Comparison of ENCODE assay signal across 8 cellular contexts in genomic region chr1:32816676-32817158, GRCh38. TPM values are rescaled to one million over a fixed set of nuclear protein-coding genes. Genes with fewer than 3 reads are reported as not detected.
DNase-seq lines count a peak whose midpoint lies in the region; ATAC-seq and TF ChIP-seq lines count a peak whose summit lies in the region.

No MANE protein-coding gene starts in this region.

- peak overlapping the region; percentile 98 for H3K9ac ChIP-seq in HUES48 (ENCODE audit: low read depth, low read length)

- H3K4me1 Mint-ChIP-seq in WTC11 (peaks cover 56% of the 10 kb centered on the region), neural crest cell (peaks cover 41% of the 10 kb centered on the region)

- DNase-seq in AG10803 (ENCODE audit: low read depth): peak; percentile 48
- DNase-seq in WTC11 (ENCODE audit: low spot score): no peak
- peak; percentile 18 for DNase-seq in fibroblast of the conjunctiva (ENCODE audit: low read depth)
- peak; percentile 1 for DNase-seq in neural crest cell (ENCODE audit: low read depth, low spot score)
- DNase-seq in DMS114 treated with DMSO at 0.1 percent for 48 hours (lab: John Stamatoyannopoulos, UW; ENCODE audit: unreplicated experiment): no peak
- no peak for DNase-seq in activated CD8-positive, alpha-beta memory T cell treated with anti-CD3 and anti-CD28 coated beads, Interleukin-2, amount 50 U/mL, for 4 hours

- H3K4me3 ChIP-seq in AG10803 (ENCODE audit: low read length) (peak overlapping the region; percentile 98), HUES48 (ENCODE audit: low read depth, low read length) (peak overlapping the region; percentile 95)

- H3K4me3 Mint-ChIP-seq in WTC11 (peak overlapping the region; percentile 100), neural crest cell (peak overlapping the region; percentile 95)

- no peak for TF ChIP-seq CTCF in AG10803 (conservative IDR thresholded peaks at IDR 0.05; ENCODE audit: low read length)
- no peak for TF ChIP-seq CTCF in WTC11 (IDR thresholded peaks at IDR 0.05)
- TF ChIP-seq CTCF in neural crest cell (conservative IDR thresholded peaks at IDR 0.05): no peak

- H3K9me3 Mint-ChIP-seq in WTC11: no peaks in the 10 kb centered on the region; the same call in 1 of the 2 replicates
- H3K9me3 Mint-ChIP-seq in neural crest cell: no peaks in the 10 kb centered on the region

- CTCF ChIA-PET in WTC11 (lab: Charles Lee): interaction anchor here (1.9 kb wide), 1 partner anchor 60 kb away, joined by 5 read pairs; no protein-coding TSS in a partner anchor

- no peaks in the 10 kb centered on the region for H3K9me3 ChIP-seq in HUES48 (ENCODE audit: control insufficient read depth, insufficient read depth, low read length)

- peaks cover 14% of the 10 kb centered on the region for H3K4me1 ChIP-seq in HUES48 (ENCODE audit: control insufficient read depth, insufficient read depth, low read length)

- H3K36me3 ChIP-seq in HUES48 (ENCODE audit: control insufficient read depth, insufficient read depth, low read length): peaks cover 14% of the 10 kb centered on the region

- H3K27me3 Mint-ChIP-seq in WTC11 (ENCODE audit: low read depth): no peaks in the 10 kb centered on the region
- no peaks in the 10 kb centered on the region for H3K27me3 Mint-ChIP-seq in neural crest cell (ENCODE audit: low read depth)

- no peaks in the 10 kb centered on the region for H3K27me3 ChIP-seq in HUES48 (ENCODE audit: control insufficient read depth, insufficient read depth, low read length)

- H3K27ac Mint-ChIP-seq in WTC11: peak overlapping the region; percentile 99
- H3K27ac Mint-ChIP-seq in neural crest cell (ENCODE audit: unreplicated experiment): peak overlapping the region; percentile 99

- H3K36me3 Mint-ChIP-seq in WTC11: peaks cover 18% of the 10 kb centered on the region
- peaks cover 9% of the 10 kb centered on the region for H3K36me3 Mint-ChIP-seq in neural crest cell (ENCODE audit: low read depth)

- peak; percentile 8 for ATAC-seq in GM18498 (IDR thresholded peaks at IDR 0.05; ENCODE audit: unreplicated experiment)
- no peak for ATAC-seq in WTC11

- POLR2A ChIA-PET in WTC11 (lab: Charles Lee): interaction anchor here (0.6 to 1.1 kb wide), 3 partner anchors 35 to 59 kb away, joined by 3 to 4 read pairs (median 3); no protein-coding TSS in a partner anchor

- peak overlapping the region; percentile 96 for H3K27ac ChIP-seq in HUES48 (ENCODE audit: low read depth, low read length)

TF ChIP-seq in WTC11, 78 proteins besides CTCF, POLR2A, EP300 and RAD21:
- TF ChIP-seq HMGA2 (CRISPR knock-in tag; IDR thresholded peaks at IDR 0.05): no peak
- 0 out of 2 replicates have a peak, but pooled peaks have one; percentile 51 for TF ChIP-seq ZMAT4 (CRISPR knock-in tag; IDR thresholded peaks at IDR 0.05)

RNA-seq across cellular contexts. Expression of gene YARS1, which starts 0.4 kb away (rescaled TPM):
- total RNA-seq in WTC11 (2021) (142 to 197 TPM (median 154 TPM) in 3 replicates), neural crest cell (140 and 145 TPM in 2 replicates)

RNA-seq across cellular contexts. Expression of gene S100PBP, which starts 0.7 kb away (rescaled TPM):
- total RNA-seq in WTC11 (2021) (62.9 to 73.2 TPM (median 70.2 TPM) in 3 replicates), neural crest cell (55.0 and 55.7 TPM in 2 replicates)

RNA-seq across cellular contexts. Expression of gene FNDC5, which starts 54.0 kb away (rescaled TPM):
- total RNA-seq in WTC11 (2021): 1.2 to 1.6 TPM (median 1.4 TPM) in 3 replicates
- 26.8 and 28.7 TPM in 2 replicates for total RNA-seq in neural crest cell

Comparison
In these comparisons a context has a peak if more than half of its experiments do, and no peak if none do; other contexts are left out.
1. DNase-seq: peak in AG10803 (single experiment), fibroblast of the conjunctiva (single experiment) and neural crest cell (single experiment); none in WTC11 (single experiment), DMS114 treated with DMSO at 0.1 percent for 48 hours (single experiment) and activated CD8-positive, alpha-beta memory T cell treated with anti-CD3 and anti-CD28 coated beads, Interleukin-2, amount 50 U/mL, for 4 hours (single experiment).
2. RNA of gene FNDC5, which starts 54.0 kb away (total RNA-seq): 26.8 to 28.7 TPM in neural crest cell; 1.2 to 1.6 TPM in WTC11; every median in the first group is over 10 times any median in the second.